ENCODE assay signal across 8 cellular contexts in the genomic region with DNA sequence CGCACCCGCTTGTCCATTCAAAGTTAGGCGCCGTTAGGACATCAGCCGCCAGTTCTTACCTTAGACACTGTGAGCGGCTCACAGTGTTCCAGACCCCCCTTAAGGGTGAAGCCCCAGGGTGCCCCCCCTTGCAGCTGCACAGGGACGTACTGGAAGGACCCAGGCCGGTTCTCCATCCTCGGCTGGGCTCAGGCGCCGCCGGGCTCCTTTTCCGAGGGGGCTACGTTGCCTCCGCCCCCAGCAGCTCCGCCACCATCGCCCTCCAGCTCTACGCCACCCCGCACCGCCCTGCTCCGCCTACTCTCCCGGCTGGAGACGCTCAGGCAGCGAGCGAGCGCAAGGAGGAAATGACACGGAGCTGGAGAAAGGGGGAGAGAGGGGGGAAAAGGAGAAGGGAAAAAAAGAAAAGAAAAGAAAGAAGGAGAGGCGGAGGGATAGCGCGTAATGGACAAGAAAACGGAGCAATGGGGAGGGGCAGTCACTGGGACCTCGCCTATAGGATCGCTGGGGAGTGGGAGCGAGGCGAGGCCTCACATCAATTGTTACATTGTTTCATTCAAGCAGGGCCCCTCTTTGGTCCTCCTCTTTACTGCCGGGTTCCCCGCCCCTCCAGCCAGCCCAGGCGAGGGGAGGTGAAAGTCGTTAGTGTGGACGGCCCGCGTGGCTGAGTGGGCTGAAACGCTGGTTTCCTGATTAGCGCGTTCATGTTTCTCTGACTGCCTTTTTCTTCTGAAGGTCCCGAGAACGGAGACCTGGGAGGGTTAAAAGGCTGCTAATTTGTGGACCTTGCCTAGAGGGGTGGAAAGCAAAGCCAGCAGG. TPM values are rescaled to one million over a fixed set of nuclear protein-coding genes. Genes with fewer than 3 reads are reported as not detected.
DNase-seq lines count a peak whose midpoint lies in the region; ATAC-seq and TF ChIP-seq lines count a peak whose summit lies in the region.

A gene with protein sequence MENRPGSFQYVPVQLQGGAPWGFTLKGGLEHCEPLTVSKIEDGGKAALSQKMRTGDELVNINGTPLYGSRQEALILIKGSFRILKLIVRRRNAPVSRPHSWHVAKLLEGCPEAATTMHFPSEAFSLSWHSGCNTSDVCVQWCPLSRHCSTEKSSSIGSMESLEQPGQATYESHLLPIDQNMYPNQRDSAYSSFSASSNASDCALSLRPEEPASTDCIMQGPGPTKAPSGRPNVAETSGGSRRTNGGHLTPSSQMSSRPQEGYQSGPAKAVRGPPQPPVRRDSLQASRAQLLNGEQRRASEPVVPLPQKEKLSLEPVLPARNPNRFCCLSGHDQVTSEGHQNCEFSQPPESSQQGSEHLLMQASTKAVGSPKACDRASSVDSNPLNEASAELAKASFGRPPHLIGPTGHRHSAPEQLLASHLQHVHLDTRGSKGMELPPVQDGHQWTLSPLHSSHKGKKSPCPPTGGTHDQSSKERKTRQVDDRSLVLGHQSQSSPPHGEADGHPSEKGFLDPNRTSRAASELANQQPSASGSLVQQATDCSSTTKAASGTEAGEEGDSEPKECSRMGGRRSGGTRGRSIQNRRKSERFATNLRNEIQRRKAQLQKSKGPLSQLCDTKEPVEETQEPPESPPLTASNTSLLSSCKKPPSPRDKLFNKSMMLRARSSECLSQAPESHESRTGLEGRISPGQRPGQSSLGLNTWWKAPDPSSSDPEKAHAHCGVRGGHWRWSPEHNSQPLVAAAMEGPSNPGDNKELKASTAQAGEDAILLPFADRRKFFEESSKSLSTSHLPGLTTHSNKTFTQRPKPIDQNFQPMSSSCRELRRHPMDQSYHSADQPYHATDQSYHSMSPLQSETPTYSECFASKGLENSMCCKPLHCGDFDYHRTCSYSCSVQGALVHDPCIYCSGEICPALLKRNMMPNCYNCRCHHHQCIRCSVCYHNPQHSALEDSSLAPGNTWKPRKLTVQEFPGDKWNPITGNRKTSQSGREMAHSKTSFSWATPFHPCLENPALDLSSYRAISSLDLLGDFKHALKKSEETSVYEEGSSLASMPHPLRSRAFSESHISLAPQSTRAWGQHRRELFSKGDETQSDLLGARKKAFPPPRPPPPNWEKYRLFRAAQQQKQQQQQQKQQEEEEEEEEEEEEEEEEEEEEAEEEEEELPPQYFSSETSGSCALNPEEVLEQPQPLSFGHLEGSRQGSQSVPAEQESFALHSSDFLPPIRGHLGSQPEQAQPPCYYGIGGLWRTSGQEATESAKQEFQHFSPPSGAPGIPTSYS (N-terminal part only) (minus strand): TSS at position 352 of the 819 bp plus-strand sequence. CDS start 176 bp downstream, at position 176.

- no peak for TF ChIP-seq POLR2A in Peyer's patch (IDR thresholded peaks at IDR 0.05)
- peak in 1 of 2 donors; percentile 29 for TF ChIP-seq POLR2A in uterus (IDR thresholded peaks at IDR 0.05)

- peak within 1 kb of the TSS; percentile 53 for H3K9ac ChIP-seq in mucosa of stomach (ENCODE audit: low read length)

- TF ChIP-seq CTCF in AG09309 (IDR thresholded peaks at IDR 0.05; ENCODE audit: control insufficient read depth, insufficient read depth, low read depth, low read length, missing control alignments) = no peak
- no peak for TF ChIP-seq CTCF in Peyer's patch (IDR thresholded peaks at IDR 0.05)
- TF ChIP-seq CTCF in fibroblast of pulmonary artery (IDR thresholded peaks at IDR 0.05; ENCODE audit: low read length, missing control alignments) = no peak
- TF ChIP-seq CTCF in uterus (IDR thresholded peaks at IDR 0.05) = no peak

- H3K9me3 ChIP-seq in Peyer's patch = no peaks in the 10 kb centered on the region
- no peaks in the 10 kb centered on the region for H3K9me3 ChIP-seq in mucosa of stomach (ENCODE audit: control insufficient read depth, low read length)
- no peaks in the 10 kb centered on the region for H3K9me3 ChIP-seq in uterus

- no peak for ATAC-seq in HG03520 (IDR thresholded peaks at IDR 0.05; ENCODE audit: unreplicated experiment)

- H3K27me3 ChIP-seq in Peyer's patch = no peaks in the 10 kb centered on the region
- H3K27me3 ChIP-seq in mucosa of stomach (ENCODE audit: control insufficient read depth, insufficient read depth, low read length) = no peaks in the 10 kb centered on the region
- no peaks in the 10 kb centered on the region for H3K27me3 ChIP-seq in uterus

- no peak for DNase-seq in AG09309 (ENCODE audit: low read depth)
- peak in 2 of 3 donors; percentile 48 to 58 for DNase-seq in Peyer's patch
- peak; percentile 67 for DNase-seq in fibroblast of pulmonary artery (ENCODE audit: low read depth)
- peak; percentile 20 to 40 for DNase-seq in uterus
- no peak for DNase-seq in stimulated activated naive CD4-positive, alpha-beta T cell (lab: John Stamatoyannopoulos, UW)
- no peak for DNase-seq in SIG-M5 (lab: John Stamatoyannopoulos, UW)

- H3K27ac ChIP-seq in Peyer's patch (peak within 1 kb of the TSS in 3 of 4 donors; percentile 22 to 77 (median 74)), uterus (peak within 1 kb of the TSS; percentile 54 to 58)

- H3K36me3 ChIP-seq in Peyer's patch (no peaks in the 10 kb centered on the region), mucosa of stomach (ENCODE audit: control insufficient read depth, insufficient read depth, low read length) (no peaks in the 10 kb centered on the region), uterus (no peaks in the 10 kb centered on the region)

- peak within 1 kb of the TSS; percentile 65 for H3K4me3 ChIP-seq in AG09309 (ENCODE audit: control insufficient read depth, low read depth, low read length)
- peak within 1 kb of the TSS; percentile 12 to 59 (median 43) for H3K4me3 ChIP-seq in Peyer's patch
- H3K4me3 ChIP-seq in fibroblast of pulmonary artery (replicated peaks; ENCODE audit: low read depth, low read length) = peak within 1 kb of the TSS; percentile 62
- H3K4me3 ChIP-seq in mucosa of stomach (ENCODE audit: low read length) = peak within 1 kb of the TSS; percentile 31
- H3K4me3 ChIP-seq in uterus = peak within 1 kb of the TSS; percentile 44 to 54

- intact Hi-C loops in uterus (cut with DNase I; ENCODE audit: low total_unique reads) = no loop called here

- H3K4me1 ChIP-seq in Peyer's patch (no peaks in the 10 kb centered on the region), mucosa of stomach (ENCODE audit: control insufficient read depth, insufficient read depth, low read length) (no peaks in the 10 kb centered on the region), uterus (no peaks in the 10 kb centered on the region)

RNA-seq across cellular contexts. Expression of the gene that starts here (rescaled TPM):
- total RNA-seq in Peyer's patch = 10 to 100 TPM in 1 of 4 donors, 1 to 10 TPM in 3; 3.3 to 10.0 (median 8.9) TPM
- 10 to 100 TPM in 3 of 4 donors, 1 to 10 TPM in 1; 9.7 to 18.8 (median 12.5) TPM for total RNA-seq in uterus

Comparison
In these comparisons a context has a peak if more than half of its experiments do, and no peak if none do; other contexts are left out.
1. DNase-seq: peak in Peyer's patch (2 of 3), fibroblast of pulmonary artery (single experiment) and uterus (2 of 2); none in AG09309 (single experiment), stimulated activated naive CD4-positive, alpha-beta T cell (0 of 6) and SIG-M5 (single experiment).
2. Peak in every context shown above with its lines, with median percentiles within 50 percentile points of each other: H3K4me3 ChIP-seq.